In genomic region chr3:178436773-178437172, GRCh38 we compare ENCODE assay signal across 1 cellular context.
TF ChIP-seq lines count a peak whose summit lies in the region.

No MANE protein-coding gene starts in this region.

TF ChIP-seq in H1, 55 proteins besides CTCF, POLR2A, EP300 and RAD21 (continued from another document):
- TF ChIP-seq, protein P1, sequence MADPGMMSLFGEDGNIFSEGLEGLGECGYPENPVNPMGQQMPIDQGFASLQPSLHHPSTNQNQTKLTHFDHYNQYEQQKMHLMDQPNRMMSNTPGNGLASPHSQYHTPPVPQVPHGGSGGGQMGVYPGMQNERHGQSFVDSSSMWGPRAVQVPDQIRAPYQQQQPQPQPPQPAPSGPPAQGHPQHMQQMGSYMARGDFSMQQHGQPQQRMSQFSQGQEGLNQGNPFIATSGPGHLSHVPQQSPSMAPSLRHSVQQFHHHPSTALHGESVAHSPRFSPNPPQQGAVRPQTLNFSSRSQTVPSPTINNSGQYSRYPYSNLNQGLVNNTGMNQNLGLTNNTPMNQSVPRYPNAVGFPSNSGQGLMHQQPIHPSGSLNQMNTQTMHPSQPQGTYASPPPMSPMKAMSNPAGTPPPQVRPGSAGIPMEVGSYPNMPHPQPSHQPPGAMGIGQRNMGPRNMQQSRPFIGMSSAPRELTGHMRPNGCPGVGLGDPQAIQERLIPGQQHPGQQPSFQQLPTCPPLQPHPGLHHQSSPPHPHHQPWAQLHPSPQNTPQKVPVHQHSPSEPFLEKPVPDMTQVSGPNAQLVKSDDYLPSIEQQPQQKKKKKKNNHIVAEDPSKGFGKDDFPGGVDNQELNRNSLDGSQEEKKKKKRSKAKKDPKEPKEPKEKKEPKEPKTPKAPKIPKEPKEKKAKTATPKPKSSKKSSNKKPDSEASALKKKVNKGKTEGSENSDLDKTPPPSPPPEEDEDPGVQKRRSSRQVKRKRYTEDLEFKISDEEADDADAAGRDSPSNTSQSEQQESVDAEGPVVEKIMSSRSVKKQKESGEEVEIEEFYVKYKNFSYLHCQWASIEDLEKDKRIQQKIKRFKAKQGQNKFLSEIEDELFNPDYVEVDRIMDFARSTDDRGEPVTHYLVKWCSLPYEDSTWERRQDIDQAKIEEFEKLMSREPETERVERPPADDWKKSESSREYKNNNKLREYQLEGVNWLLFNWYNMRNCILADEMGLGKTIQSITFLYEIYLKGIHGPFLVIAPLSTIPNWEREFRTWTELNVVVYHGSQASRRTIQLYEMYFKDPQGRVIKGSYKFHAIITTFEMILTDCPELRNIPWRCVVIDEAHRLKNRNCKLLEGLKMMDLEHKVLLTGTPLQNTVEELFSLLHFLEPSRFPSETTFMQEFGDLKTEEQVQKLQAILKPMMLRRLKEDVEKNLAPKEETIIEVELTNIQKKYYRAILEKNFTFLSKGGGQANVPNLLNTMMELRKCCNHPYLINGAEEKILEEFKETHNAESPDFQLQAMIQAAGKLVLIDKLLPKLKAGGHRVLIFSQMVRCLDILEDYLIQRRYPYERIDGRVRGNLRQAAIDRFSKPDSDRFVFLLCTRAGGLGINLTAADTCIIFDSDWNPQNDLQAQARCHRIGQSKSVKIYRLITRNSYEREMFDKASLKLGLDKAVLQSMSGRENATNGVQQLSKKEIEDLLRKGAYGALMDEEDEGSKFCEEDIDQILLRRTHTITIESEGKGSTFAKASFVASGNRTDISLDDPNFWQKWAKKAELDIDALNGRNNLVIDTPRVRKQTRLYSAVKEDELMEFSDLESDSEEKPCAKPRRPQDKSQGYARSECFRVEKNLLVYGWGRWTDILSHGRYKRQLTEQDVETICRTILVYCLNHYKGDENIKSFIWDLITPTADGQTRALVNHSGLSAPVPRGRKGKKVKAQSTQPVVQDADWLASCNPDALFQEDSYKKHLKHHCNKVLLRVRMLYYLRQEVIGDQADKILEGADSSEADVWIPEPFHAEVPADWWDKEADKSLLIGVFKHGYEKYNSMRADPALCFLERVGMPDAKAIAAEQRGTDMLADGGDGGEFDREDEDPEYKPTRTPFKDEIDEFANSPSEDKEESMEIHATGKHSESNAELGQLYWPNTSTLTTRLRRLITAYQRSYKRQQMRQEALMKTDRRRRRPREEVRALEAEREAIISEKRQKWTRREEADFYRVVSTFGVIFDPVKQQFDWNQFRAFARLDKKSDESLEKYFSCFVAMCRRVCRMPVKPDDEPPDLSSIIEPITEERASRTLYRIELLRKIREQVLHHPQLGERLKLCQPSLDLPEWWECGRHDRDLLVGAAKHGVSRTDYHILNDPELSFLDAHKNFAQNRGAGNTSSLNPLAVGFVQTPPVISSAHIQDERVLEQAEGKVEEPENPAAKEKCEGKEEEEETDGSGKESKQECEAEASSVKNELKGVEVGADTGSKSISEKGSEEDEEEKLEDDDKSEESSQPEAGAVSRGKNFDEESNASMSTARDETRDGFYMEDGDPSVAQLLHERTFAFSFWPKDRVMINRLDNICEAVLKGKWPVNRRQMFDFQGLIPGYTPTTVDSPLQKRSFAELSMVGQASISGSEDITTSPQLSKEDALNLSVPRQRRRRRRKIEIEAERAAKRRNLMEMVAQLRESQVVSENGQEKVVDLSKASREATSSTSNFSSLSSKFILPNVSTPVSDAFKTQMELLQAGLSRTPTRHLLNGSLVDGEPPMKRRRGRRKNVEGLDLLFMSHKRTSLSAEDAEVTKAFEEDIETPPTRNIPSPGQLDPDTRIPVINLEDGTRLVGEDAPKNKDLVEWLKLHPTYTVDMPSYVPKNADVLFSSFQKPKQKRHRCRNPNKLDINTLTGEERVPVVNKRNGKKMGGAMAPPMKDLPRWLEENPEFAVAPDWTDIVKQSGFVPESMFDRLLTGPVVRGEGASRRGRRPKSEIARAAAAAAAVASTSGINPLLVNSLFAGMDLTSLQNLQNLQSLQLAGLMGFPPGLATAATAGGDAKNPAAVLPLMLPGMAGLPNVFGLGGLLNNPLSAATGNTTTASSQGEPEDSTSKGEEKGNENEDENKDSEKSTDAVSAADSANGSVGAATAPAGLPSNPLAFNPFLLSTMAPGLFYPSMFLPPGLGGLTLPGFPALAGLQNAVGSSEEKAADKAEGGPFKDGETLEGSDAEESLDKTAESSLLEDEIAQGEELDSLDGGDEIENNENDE (IDR thresholded peaks at IDR 0.05; ENCODE audit: insufficient replicate concordance, low read length): no peak
- TF ChIP-seq, protein P2, sequence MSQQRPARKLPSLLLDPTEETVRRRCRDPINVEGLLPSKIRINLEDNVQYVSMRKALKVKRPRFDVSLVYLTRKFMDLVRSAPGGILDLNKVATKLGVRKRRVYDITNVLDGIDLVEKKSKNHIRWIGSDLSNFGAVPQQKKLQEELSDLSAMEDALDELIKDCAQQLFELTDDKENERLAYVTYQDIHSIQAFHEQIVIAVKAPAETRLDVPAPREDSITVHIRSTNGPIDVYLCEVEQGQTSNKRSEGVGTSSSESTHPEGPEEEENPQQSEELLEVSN (IDR thresholded peaks at IDR 0.05): no peak
- no peak for TF ChIP-seq FOSL1 (IDR thresholded peaks at IDR 0.05; ENCODE audit: insufficient read depth, low read depth, low read length)
